ENCODE assay signal across 8 cellular contexts in genomic region chr16:53434436-53435065, GRCh38. TPM values are rescaled to one million over a fixed set of nuclear protein-coding genes. Genes with fewer than 3 reads are reported as not detected.
DNase-seq lines count a peak whose midpoint lies in the region; ATAC-seq lines count a peak whose summit lies in the region.

A gene with protein sequence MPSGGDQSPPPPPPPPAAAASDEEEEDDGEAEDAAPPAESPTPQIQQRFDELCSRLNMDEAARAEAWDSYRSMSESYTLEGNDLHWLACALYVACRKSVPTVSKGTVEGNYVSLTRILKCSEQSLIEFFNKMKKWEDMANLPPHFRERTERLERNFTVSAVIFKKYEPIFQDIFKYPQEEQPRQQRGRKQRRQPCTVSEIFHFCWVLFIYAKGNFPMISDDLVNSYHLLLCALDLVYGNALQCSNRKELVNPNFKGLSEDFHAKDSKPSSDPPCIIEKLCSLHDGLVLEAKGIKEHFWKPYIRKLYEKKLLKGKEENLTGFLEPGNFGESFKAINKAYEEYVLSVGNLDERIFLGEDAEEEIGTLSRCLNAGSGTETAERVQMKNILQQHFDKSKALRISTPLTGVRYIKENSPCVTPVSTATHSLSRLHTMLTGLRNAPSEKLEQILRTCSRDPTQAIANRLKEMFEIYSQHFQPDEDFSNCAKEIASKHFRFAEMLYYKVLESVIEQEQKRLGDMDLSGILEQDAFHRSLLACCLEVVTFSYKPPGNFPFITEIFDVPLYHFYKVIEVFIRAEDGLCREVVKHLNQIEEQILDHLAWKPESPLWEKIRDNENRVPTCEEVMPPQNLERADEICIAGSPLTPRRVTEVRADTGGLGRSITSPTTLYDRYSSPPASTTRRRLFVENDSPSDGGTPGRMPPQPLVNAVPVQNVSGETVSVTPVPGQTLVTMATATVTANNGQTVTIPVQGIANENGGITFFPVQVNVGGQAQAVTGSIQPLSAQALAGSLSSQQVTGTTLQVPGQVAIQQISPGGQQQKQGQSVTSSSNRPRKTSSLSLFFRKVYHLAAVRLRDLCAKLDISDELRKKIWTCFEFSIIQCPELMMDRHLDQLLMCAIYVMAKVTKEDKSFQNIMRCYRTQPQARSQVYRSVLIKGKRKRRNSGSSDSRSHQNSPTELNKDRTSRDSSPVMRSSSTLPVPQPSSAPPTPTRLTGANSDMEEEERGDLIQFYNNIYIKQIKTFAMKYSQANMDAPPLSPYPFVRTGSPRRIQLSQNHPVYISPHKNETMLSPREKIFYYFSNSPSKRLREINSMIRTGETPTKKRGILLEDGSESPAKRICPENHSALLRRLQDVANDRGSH (plus strand): TSS chr16:53434471. CDS start chr16:53434557, 86 bp downstream.

- H3K27ac Mint-ChIP-seq in effector memory CD8-positive, alpha-beta T cell = peak within 1 kb of the TSS; percentile 94 to 98

- peaks cover 3% of the 10 kb centered on the region for H3K4me1 ChIP-seq in mesodermal cell (ENCODE audit: control insufficient read depth, insufficient read depth, low read length, poor library complexity, severe bottlenecking)

- H3K4me3 Mint-ChIP-seq in effector memory CD8-positive, alpha-beta T cell = peak within 1 kb of the TSS; percentile 91 to 98

- H3K36me3 ChIP-seq in mesodermal cell (ENCODE audit: control insufficient read depth, insufficient read depth, low read length) = peaks cover under 1% of the 10 kb centered on the region

- H3K9me3 Mint-ChIP-seq in effector memory CD8-positive, alpha-beta T cell = no peaks in the 10 kb centered on the region

- H3K27me3 Mint-ChIP-seq in effector memory CD8-positive, alpha-beta T cell = no peaks in the 10 kb centered on the region

- peaks cover 33% of the 10 kb centered on the region for H3K36me3 Mint-ChIP-seq in effector memory CD8-positive, alpha-beta T cell (ENCODE audit: insufficient read depth)

- peak; percentile 94 for DNase-seq in AG08396 (ENCODE audit: low spot score)
- DNase-seq in NCI-H526 treated with DMSO at 0.1 percent for 48 hours (lab: John Stamatoyannopoulos, UW) = peak; percentile 42
- DNase-seq in activated CD8-positive, alpha-beta memory T cell treated with anti-CD3 and anti-CD28 coated beads for 4 hours (ENCODE audit: low read depth in 2 of 2) = peak; percentile 34 to 41
- DNase-seq in effector memory CD8-positive, alpha-beta T cell = peak; percentile 71 to 74 (median 71)
- peak; percentile 38 to 75 for DNase-seq in stimulated activated CD8-positive, alpha-beta memory T cell treated with anti-CD3 and anti-CD28 coated beads, Interleukin-2, amount 100 ng/mL, for 1 hour (ENCODE audit: low read depth in 2 of 2)

- peak within 1 kb of the TSS; percentile 73 for H3K27ac ChIP-seq in mesodermal cell (ENCODE audit: low read depth, low read length, severe bottlenecking)

- 0% methylated on average over 34 to 79 of the region's 85 CpGs for WGBS in mesodermal cell (ENCODE audit: insufficient coverage in 2 of 2), 2 experiments

- peaks cover 22 to 38% of the 10 kb centered on the region in 2 donors for H3K4me1 Mint-ChIP-seq in effector memory CD8-positive, alpha-beta T cell (ENCODE audit: low read depth in 2 of 2)

- H3K4me3 ChIP-seq in mesodermal cell (ENCODE audit: extremely low read depth, insufficient read depth, low read length, poor library complexity, severe bottlenecking) = peak within 1 kb of the TSS; percentile 89

- ATAC-seq in GM18867 (IDR thresholded peaks at IDR 0.05; ENCODE audit: unreplicated experiment) (peak; percentile 78), HG03066 (IDR thresholded peaks at IDR 0.05; ENCODE audit: low read depth, unreplicated experiment) (peak; percentile 76)
- ATAC-seq in effector memory CD8-positive, alpha-beta T cell (replicated peaks) = peak; percentile 80

- H3K9me3 ChIP-seq in mesodermal cell (ENCODE audit: control insufficient read depth, low read length) = peaks cover 2% of the 10 kb centered on the region

RNA-seq across cellular contexts. Expression of the gene that starts here (rescaled TPM):
- polyA plus RNA-seq in mesodermal cell (2013, experiment 1 of 2) = 31.8 TPM
- 34.0 TPM for polyA plus RNA-seq in mesodermal cell (2013, experiment 2 of 2)

Comparison
In these comparisons a context has a peak if more than half of its experiments do, and no peak if none do; other contexts are left out.
1. Peak in every context shown above with its lines: DNase-seq, ATAC-seq, H3K4me3 ChIP-seq and H3K27ac ChIP-seq.
2. DNase-seq: peak in every context shown above with its lines; median percentile 94 in AG08396; 71 in effector memory CD8-positive, alpha-beta T cell; 56 in stimulated activated CD8-positive, alpha-beta memory T cell treated with anti-CD3 and anti-CD28 coated beads, Interleukin-2, amount 100 ng/mL, for 1 hour; 42 in NCI-H526 treated with DMSO at 0.1 percent for 48 hours; 38 in activated CD8-positive, alpha-beta memory T cell treated with anti-CD3 and anti-CD28 coated beads for 4 hours.